1 cellular context compared by ENCODE assay signal in genomic region chr7:156892821-156893706, GRCh38.
TF ChIP-seq lines count a peak whose summit lies in the region.

A gene with protein sequence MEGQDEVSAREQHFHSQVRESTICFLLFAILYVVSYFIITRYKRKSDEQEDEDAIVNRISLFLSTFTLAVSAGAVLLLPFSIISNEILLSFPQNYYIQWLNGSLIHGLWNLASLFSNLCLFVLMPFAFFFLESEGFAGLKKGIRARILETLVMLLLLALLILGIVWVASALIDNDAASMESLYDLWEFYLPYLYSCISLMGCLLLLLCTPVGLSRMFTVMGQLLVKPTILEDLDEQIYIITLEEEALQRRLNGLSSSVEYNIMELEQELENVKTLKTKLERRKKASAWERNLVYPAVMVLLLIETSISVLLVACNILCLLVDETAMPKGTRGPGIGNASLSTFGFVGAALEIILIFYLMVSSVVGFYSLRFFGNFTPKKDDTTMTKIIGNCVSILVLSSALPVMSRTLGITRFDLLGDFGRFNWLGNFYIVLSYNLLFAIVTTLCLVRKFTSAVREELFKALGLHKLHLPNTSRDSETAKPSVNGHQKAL (minus strand): TSS chr7:156893183. CDS start chr7:156892993, 190 bp downstream.

TF ChIP-seq in HepG2, 621 proteins besides CTCF, POLR2A, EP300 and RAD21 (continued from another document and continues in another):
- TF ChIP-seq, protein P1, sequence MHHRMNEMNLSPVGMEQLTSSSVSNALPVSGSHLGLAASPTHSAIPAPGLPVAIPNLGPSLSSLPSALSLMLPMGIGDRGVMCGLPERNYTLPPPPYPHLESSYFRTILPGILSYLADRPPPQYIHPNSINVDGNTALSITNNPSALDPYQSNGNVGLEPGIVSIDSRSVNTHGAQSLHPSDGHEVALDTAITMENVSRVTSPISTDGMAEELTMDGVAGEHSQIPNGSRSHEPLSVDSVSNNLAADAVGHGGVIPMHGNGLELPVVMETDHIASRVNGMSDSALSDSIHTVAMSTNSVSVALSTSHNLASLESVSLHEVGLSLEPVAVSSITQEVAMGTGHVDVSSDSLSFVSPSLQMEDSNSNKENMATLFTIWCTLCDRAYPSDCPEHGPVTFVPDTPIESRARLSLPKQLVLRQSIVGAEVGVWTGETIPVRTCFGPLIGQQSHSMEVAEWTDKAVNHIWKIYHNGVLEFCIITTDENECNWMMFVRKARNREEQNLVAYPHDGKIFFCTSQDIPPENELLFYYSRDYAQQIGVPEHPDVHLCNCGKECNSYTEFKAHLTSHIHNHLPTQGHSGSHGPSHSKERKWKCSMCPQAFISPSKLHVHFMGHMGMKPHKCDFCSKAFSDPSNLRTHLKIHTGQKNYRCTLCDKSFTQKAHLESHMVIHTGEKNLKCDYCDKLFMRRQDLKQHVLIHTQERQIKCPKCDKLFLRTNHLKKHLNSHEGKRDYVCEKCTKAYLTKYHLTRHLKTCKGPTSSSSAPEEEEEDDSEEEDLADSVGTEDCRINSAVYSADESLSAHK (CRISPR knock-in tag; IDR thresholded peaks at IDR 0.05; ENCODE audit: borderline replicate concordance) = no peak
- TF ChIP-seq BHLHE40 (IDR thresholded peaks at IDR 0.05; ENCODE audit: low read length) (no peak), CC2D1A (CRISPR knock-in tag; IDR thresholded peaks at IDR 0.05) (no peak), KAT8 (CRISPR knock-in tag; IDR thresholded peaks at IDR 0.05) (peak; percentile 79), PATZ1 (CRISPR knock-in tag; IDR thresholded peaks at IDR 0.05) (no peak), ZBTB26 (CRISPR knock-in tag; IDR thresholded peaks at IDR 0.05; ENCODE audit: borderline replicate concordance) (no peak), ZNF143 (CRISPR knock-in tag; IDR thresholded peaks at IDR 0.05) (0 out of 2 replicates have a peak, but pooled peaks have one; percentile 31), ZBTB33 (CRISPR knock-in tag; IDR thresholded peaks at IDR 0.05) (no peak), ZBTB7A (CRISPR knock-in tag; IDR thresholded peaks at IDR 0.05) (no peak), ZNF460 (CRISPR knock-in tag; IDR thresholded peaks at IDR 0.05; ENCODE audit: borderline replicate concordance) (no peak), RNF219 (CRISPR knock-in tag; IDR thresholded peaks at IDR 0.05) (no peak), CAMTA2 (CRISPR knock-in tag; IDR thresholded peaks at IDR 0.05; ENCODE audit: borderline replicate concordance) (no peak), ZNF572 (CRISPR knock-in tag; IDR thresholded peaks at IDR 0.05) (no peak), RARG (CRISPR knock-in tag; IDR thresholded peaks at IDR 0.05; ENCODE audit: low read depth) (no peak), NR2F1 (CRISPR knock-in tag; IDR thresholded peaks at IDR 0.05) (no peak), IKZF5 (CRISPR knock-in tag; IDR thresholded peaks at IDR 0.05) (peak; percentile 65; the same call in 1 of the 2 replicates), MTF2 (CRISPR knock-in tag; IDR thresholded peaks at IDR 0.05; ENCODE audit: borderline replicate concordance) (no peak), NFYC (CRISPR knock-in tag; IDR thresholded peaks at IDR 0.05) (no peak), ZNF362 (CRISPR knock-in tag; IDR thresholded peaks at IDR 0.05; ENCODE audit: borderline replicate concordance) (no peak), KAT2B (IDR thresholded peaks at IDR 0.05; ENCODE audit: borderline replicate concordance, low read depth, low read length) (no peak), NFKBIZ (CRISPR knock-in tag; IDR thresholded peaks at IDR 0.05) (no peak), FOXA3 (CRISPR knock-in tag; IDR thresholded peaks at IDR 0.05) (no peak), POGZ (CRISPR knock-in tag; IDR thresholded peaks at IDR 0.05) (peak; percentile 54; the same call in 1 of the 2 replicates), RXRB (CRISPR knock-in tag; IDR thresholded peaks at IDR 0.05; ENCODE audit: borderline replicate concordance) (peak; percentile 20; the same call in 1 of the 2 replicates), MIER2 (CRISPR knock-in tag; IDR thresholded peaks at IDR 0.05) (no peak), HNF4G (IDR thresholded peaks at IDR 0.05; ENCODE audit: borderline replicate concordance, low read depth, low read length) (no peak), HNF4G (CRISPR knock-in tag; IDR thresholded peaks at IDR 0.05; ENCODE audit: borderline replicate concordance, low read depth) (no peak), ZNF562 (CRISPR knock-in tag; IDR thresholded peaks at IDR 0.05; ENCODE audit: borderline replicate concordance) (no peak), PAF1 (CRISPR knock-in tag; IDR thresholded peaks at IDR 0.05) (no peak), ZNF432 (CRISPR knock-in tag; IDR thresholded peaks at IDR 0.05; ENCODE audit: borderline replicate concordance) (no peak), HMG20B (CRISPR knock-in tag; conservative IDR thresholded peaks at IDR 0.05) (no peak), SNAPC5 (CRISPR knock-in tag; IDR thresholded peaks at IDR 0.05; ENCODE audit: borderline replicate concordance) (no peak), RXRA (CRISPR knock-in tag; IDR thresholded peaks at IDR 0.05) (peak; percentile 66; the same call in 1 of the 2 replicates), ZNF782 (CRISPR knock-in tag; IDR thresholded peaks at IDR 0.05; ENCODE audit: borderline replicate concordance) (no peak)
- TF ChIP-seq, protein P2, sequence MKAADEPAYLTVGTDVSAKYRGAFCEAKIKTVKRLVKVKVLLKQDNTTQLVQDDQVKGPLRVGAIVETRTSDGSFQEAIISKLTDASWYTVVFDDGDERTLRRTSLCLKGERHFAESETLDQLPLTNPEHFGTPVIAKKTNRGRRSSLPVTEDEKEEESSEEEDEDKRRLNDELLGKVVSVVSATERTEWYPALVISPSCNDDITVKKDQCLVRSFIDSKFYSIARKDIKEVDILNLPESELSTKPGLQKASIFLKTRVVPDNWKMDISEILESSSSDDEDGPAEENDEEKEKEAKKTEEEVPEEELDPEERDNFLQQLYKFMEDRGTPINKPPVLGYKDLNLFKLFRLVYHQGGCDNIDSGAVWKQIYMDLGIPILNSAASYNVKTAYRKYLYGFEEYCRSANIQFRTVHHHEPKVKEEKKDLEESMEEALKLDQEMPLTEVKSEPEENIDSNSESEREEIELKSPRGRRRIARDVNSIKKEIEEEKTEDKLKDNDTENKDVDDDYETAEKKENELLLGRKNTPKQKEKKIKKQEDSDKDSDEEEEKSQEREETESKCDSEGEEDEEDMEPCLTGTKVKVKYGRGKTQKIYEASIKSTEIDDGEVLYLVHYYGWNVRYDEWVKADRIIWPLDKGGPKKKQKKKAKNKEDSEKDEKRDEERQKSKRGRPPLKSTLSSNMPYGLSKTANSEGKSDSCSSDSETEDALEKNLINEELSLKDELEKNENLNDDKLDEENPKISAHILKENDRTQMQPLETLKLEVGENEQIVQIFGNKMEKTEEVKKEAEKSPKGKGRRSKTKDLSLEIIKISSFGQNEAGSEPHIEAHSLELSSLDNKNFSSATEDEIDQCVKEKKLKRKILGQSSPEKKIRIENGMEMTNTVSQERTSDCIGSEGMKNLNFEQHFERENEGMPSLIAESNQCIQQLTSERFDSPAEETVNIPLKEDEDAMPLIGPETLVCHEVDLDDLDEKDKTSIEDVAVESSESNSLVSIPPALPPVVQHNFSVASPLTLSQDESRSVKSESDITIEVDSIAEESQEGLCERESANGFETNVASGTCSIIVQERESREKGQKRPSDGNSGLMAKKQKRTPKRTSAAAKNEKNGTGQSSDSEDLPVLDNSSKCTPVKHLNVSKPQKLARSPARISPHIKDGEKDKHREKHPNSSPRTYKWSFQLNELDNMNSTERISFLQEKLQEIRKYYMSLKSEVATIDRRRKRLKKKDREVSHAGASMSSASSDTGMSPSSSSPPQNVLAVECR (CRISPR knock-in tag; IDR thresholded peaks at IDR 0.05; ENCODE audit: borderline replicate concordance) = peak; percentile 85; the same call in 1 of the 2 replicates
- TF ChIP-seq, protein P3, sequence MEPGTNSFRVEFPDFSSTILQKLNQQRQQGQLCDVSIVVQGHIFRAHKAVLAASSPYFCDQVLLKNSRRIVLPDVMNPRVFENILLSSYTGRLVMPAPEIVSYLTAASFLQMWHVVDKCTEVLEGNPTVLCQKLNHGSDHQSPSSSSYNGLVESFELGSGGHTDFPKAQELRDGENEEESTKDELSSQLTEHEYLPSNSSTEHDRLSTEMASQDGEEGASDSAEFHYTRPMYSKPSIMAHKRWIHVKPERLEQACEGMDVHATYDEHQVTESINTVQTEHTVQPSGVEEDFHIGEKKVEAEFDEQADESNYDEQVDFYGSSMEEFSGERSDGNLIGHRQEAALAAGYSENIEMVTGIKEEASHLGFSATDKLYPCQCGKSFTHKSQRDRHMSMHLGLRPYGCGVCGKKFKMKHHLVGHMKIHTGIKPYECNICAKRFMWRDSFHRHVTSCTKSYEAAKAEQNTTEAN (CRISPR knock-in tag; conservative IDR thresholded peaks at IDR 0.05) = peak; percentile 35; the same call in 1 of the 2 replicates
- TF ChIP-seq, protein P4, sequence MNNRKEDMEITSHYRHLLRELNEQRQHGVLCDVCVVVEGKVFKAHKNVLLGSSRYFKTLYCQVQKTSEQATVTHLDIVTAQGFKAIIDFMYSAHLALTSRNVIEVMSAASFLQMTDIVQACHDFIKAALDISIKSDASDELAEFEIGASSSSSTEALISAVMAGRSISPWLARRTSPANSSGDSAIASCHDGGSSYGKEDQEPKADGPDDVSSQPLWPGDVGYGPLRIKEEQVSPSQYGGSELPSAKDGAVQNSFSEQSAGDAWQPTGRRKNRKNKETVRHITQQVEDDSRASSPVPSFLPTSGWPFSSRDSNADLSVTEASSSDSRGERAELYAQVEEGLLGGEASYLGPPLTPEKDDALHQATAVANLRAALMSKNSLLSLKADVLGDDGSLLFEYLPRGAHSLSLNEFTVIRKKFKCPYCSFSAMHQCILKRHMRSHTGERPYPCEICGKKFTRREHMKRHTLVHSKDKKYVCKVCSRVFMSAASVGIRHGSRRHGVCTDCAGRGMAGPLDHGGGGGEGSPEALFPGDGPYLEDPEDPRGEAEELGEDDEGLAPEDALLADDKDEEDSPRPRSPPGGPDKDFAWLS (CRISPR knock-in tag; IDR thresholded peaks at IDR 0.05; ENCODE audit: borderline replicate concordance) = no peak
